Comparison of ENCODE assay signal across 8 cellular contexts in the genomic region with DNA sequence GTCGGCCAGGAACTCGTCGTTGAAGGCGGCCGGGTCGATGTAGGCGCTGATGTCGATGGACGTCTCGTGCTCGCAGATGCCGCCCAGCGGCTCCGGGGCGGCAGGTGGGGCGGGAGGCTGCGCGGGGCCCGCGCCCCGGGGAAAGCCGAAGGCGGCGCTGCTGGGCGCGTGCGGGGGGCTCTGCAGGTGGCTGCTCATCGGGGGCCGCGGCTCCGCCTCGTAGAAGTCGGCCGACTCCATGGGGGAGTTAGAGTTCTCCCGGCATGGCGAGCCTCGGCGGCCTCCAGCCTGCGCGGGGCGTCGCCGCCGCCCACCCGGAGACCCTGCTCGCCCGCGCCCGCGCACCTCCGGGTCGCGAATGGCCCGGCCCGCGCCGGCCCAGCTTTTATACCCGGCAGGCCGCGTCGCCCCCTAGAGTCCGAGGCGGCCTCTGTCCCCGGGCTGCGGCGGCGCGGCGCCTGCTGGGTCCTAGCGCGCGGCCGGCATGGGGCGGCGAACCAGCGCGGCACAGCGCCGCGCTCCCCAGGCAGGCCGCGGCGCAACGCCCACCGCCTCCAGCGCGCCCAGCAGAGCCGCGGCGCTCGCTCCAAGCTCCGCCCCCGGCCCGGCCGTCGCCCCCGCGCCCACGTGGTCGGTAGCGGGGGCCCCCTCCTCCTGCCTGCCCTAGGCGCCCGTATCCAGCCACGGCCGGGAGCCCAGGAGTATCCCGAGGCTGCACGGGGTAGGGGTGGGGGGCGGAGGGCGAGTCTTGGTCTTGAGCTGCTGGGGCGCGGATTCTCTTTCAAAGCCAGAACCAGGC. TPM values are rescaled to one million over a fixed set of nuclear protein-coding genes. Genes with fewer than 3 reads are reported as not detected.
DNase-seq lines count a peak whose midpoint lies in the region; ATAC-seq and TF ChIP-seq lines count a peak whose summit lies in the region.

A gene (minus strand): TSS at position 360 of the 799 bp plus-strand sequence. CDS start 120 bp downstream, at position 240.

- no peaks in the 10 kb centered on the region for H3K79me2 ChIP-seq in SK-N-SH (ENCODE audit: insufficient read depth)

- H3K27ac ChIP-seq in SK-N-SH (ENCODE audit: low read depth in 2 of 2, low read length in 1 of 2) (no peak within 1 kb of the TSS), aorta (ENCODE audit: low read depth in 1 of 2, low read length in 2 of 2) (no peak within 1 kb of the TSS)

- H3K4me2 ChIP-seq in SK-N-SH: peak within 1 kb of the TSS; percentile 90

- H3K9me2 ChIP-seq in SK-N-SH: no peaks in the 10 kb centered on the region

- peaks cover 54% of the 10 kb centered on the region for H3K27me3 ChIP-seq in SK-N-SH (ENCODE audit: insufficient read depth)
- no peaks in the 10 kb centered on the region for H3K27me3 ChIP-seq in aorta (ENCODE audit: control insufficient read depth in 1 of 2, insufficient read depth in 2 of 2, low read length in 1 of 2)

- H3K9ac ChIP-seq in SK-N-SH: no peak within 1 kb of the TSS; the same call in 1 of the 2 replicates

- TF ChIP-seq RAD21 in SK-N-SH (IDR thresholded peaks at IDR 0.05; ENCODE audit: low read length): peak; percentile 35; the same call in 1 of the 2 replicates

- H3K36me3 ChIP-seq in SK-N-SH (replicated peaks in 1 of 2; ENCODE audit: control insufficient read depth in 1 of 2, insufficient read depth in 2 of 2, low read length in 1 of 2) (no peaks in the 10 kb centered on the region), aorta (ENCODE audit: control insufficient read depth in 1 of 2, insufficient read depth in 2 of 2, low read length in 1 of 2) (no peaks in the 10 kb centered on the region)

- H2AFZ ChIP-seq in SK-N-SH (ENCODE audit: low read depth): peak within 1 kb of the TSS; percentile 96

- H3K9me3 ChIP-seq in SK-N-SH (no peaks in the 10 kb centered on the region), aorta (ENCODE audit: control insufficient read depth, low read length) (no peaks in the 10 kb centered on the region)

- ATAC-seq in GM21723 (IDR thresholded peaks at IDR 0.05; ENCODE audit: unreplicated experiment) (peak; percentile 87), left ventricle myocardium superior (peak; percentile 90), aorta (ENCODE audit: low FRiP score) (peak; percentile 90)

- H3F3A ChIP-seq in SK-N-SH (replicated peaks; ENCODE audit: insufficient read depth): no peaks in the 10 kb centered on the region

- H3K4me1 ChIP-seq in SK-N-SH (ENCODE audit: control insufficient read depth in 1 of 2, insufficient read depth in 2 of 2, low read depth in 1 of 2, low read length in 1 of 2) (peaks cover 0 to 4% of the 10 kb centered on the region in 2 experiments; a peak in 1 of 4 replicates), aorta (ENCODE audit: control insufficient read depth in 1 of 2, insufficient read depth in 2 of 2, low read length in 2 of 2) (no peaks in the 10 kb centered on the region)

- POLR2A ChIA-PET in SK-N-SH (lab: Yijun Ruan, JAX): interaction anchor here (0.6 to 1.5 kb wide), 3 partner anchors 25 to 71 kb away, joined by 3 to 9 read pairs (median 3); a partner anchor contains a TSS

- TF ChIP-seq EP300 in SK-N-SH (IDR thresholded peaks at IDR 0.05; ENCODE audit: borderline replicate concordance in 1 of 2, low read depth in 1 of 2, low read length in 1 of 2): no peak

- H4K20me1 ChIP-seq in SK-N-SH (ENCODE audit: insufficient read depth): no peaks in the 10 kb centered on the region

- CTCF ChIA-PET in SK-N-SH (lab: Yijun Ruan, JAX): interaction anchor here (0.8 to 3.2 kb wide), 27 partner anchors 8 to 476 kb away, joined by 3 to 23 read pairs (median 4); a partner anchor contains a TSS

- intact Hi-C loops in left ventricle myocardium superior (cut with micrococcal nuclease): no loop called here
- intact Hi-C loops in posterior vena cava (cut with DNase I): loop anchor here in 1 of 2 donors (5.0 kb wide), 2 partner anchors 70 to 90 kb away; a partner anchor contains a TSS
- intact Hi-C loops in aorta (cut with DNase I): loop anchor here in 1 of 2 donors (5.0 kb wide), 2 partner anchors 75 to 105 kb away; no protein-coding TSS in a partner anchor

- DNase-seq in Daoy (ENCODE audit: low read depth): peak; percentile 93
- peak; percentile 76 to 81 for DNase-seq in Kasumi-1 (lab: John Stamatoyannopoulos, UW)
- DNase-seq in SK-N-SH: peak; percentile 96
- DNase-seq in amniotic epithelial cell (ENCODE audit: low read depth): peak; percentile 59
- peak; percentile 90 for DNase-seq in left ventricle myocardium superior
- DNase-seq in posterior vena cava (ENCODE audit: low spot score): peak; percentile 94
- peak; percentile 89 to 92 for DNase-seq in aorta

- H3K4me3 ChIP-seq in SK-N-SH (ENCODE audit: low read depth in 2 of 2, low read length in 1 of 2) (peak within 1 kb of the TSS; percentile 57 to 68), aorta (ENCODE audit: low read length in 2 of 2) (peak within 1 kb of the TSS; percentile 30 to 80)

- TF ChIP-seq CTCF in SK-N-SH (IDR thresholded peaks at IDR 0.05): peak; percentile 45

- WGBS in SK-N-SH (ENCODE audit: low lambda C conversion rate): no CpG with 5 or more reads among the region's 111 CpGs
- 0% methylated on average over 67 to 111 of the region's 111 CpGs for WGBS in aorta, 2 donors

TF ChIP-seq in SK-N-SH, 30 proteins besides CTCF, POLR2A, EP300 and RAD21:
- TF ChIP-seq, protein P1, sequence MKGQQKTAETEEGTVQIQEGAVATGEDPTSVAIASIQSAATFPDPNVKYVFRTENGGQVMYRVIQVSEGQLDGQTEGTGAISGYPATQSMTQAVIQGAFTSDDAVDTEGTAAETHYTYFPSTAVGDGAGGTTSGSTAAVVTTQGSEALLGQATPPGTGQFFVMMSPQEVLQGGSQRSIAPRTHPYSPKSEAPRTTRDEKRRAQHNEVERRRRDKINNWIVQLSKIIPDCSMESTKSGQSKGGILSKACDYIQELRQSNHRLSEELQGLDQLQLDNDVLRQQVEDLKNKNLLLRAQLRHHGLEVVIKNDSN (IDR thresholded peaks at IDR 0.05; ENCODE audit: borderline replicate concordance, low read depth): peak; percentile 39; the same call in 1 of the 2 replicates
- TF ChIP-seq GABPA (IDR thresholded peaks at IDR 0.05; ENCODE audit: low read depth): no peak
- TF ChIP-seq MXI1 (IDR thresholded peaks at IDR 0.05; ENCODE audit: low read depth, low read length): peak; percentile 17; the same call in 1 of the 2 replicates
- TF ChIP-seq, protein P2, sequence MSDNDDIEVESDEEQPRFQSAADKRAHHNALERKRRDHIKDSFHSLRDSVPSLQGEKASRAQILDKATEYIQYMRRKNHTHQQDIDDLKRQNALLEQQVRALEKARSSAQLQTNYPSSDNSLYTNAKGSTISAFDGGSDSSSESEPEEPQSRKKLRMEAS (IDR thresholded peaks at IDR 0.05; ENCODE audit: low read depth): peak; percentile 22; the same call in 1 of the 2 replicates
- 0 out of 2 replicates have a peak, but pooled peaks have one; percentile 28 for TF ChIP-seq RCOR1 (IDR thresholded peaks at IDR 0.05; ENCODE audit: low read length)
TF ChIP-seq in SK-N-SH: peak in this region for 4.

RNA-seq across cellular contexts. Expression of the gene that starts here (rescaled TPM):
- total RNA-seq in Daoy (2014; rRNA removed; shearing (Covaris generic)): 0.80 and 4.5 TPM in 2 replicates
- polyA plus RNA-seq in SK-N-SH (2012; rRNA removed): 0.06 and 0.15 TPM in 2 replicates
- polyA plus RNA-seq in SK-N-SH (2012; cell fraction: cytosol; rRNA removed): 0.08 and 0.12 TPM in 2 replicates
- 0.04 and 0.10 TPM in 2 replicates for polyA plus RNA-seq in SK-N-SH (2012; cell fraction: nucleus; rRNA removed)
- total RNA-seq in left ventricle myocardium superior: 2.4 TPM
- 1 to 10 TPM; 6.3 to 8.0 TPM for total RNA-seq in posterior vena cava
- 10 to 100 TPM in 1 of 2 donors, 1 to 10 TPM in 1; 6.1 to 10.3 TPM for total RNA-seq in aorta
- polyA plus RNA-seq in aorta: 10 to 100 TPM in 1 of 2 donors, 1 to 10 TPM in 1; 1.0 to 14.3 TPM

Comparison
In these comparisons a context has a peak if more than half of its experiments do, and no peak if none do; other contexts are left out.
1. Peak in DNase-seq, H3K4me3 ChIP-seq and H3K4me2 ChIP-seq in SK-N-SH; RNA of the gene not detected or under 1 TPM.